In the genomic region with DNA sequence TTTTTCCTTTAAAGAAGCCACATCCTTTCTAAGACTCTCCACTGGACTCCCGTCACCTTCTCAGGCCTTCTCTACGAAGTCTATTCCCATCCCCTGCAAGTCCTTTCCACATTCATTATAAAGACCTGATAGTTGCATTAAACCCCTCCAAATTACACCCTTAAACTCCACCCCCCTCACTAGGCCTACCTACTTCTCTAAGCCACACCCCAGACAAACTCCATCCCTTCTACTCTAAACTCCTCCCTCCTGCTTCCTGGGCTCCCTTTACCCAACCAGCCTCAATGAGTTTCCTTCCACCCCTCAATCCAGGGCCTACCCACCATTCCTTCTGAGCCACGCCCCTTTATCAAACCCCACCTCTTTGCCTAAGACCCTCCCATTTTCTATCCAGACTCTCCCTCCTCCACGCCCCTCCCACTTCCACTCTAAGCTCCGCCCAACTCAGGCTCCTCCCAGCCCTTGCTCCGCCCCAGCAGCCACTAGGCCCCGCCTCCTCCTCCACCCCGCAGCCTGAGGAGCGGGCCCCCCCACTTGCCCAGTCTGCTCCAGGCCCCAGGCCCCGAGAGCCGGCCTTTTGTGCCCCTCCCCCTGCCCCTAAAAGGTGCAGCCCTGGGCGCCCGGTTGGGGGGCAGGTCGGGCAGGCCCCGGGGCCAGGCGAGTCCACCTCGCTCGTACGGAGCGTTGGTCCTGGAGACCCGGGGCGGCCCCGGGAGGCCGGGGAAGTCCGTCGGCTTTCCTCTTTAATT, we compare ENCODE assay signal across 1 cellular context.
TF ChIP-seq lines count a peak whose summit lies in the region.

No MANE protein-coding gene starts in this region.

TF ChIP-seq in neural cell, 6 proteins besides CTCF, POLR2A, EP300 and RAD21 (continued from another document):
- TF ChIP-seq, protein P1, sequence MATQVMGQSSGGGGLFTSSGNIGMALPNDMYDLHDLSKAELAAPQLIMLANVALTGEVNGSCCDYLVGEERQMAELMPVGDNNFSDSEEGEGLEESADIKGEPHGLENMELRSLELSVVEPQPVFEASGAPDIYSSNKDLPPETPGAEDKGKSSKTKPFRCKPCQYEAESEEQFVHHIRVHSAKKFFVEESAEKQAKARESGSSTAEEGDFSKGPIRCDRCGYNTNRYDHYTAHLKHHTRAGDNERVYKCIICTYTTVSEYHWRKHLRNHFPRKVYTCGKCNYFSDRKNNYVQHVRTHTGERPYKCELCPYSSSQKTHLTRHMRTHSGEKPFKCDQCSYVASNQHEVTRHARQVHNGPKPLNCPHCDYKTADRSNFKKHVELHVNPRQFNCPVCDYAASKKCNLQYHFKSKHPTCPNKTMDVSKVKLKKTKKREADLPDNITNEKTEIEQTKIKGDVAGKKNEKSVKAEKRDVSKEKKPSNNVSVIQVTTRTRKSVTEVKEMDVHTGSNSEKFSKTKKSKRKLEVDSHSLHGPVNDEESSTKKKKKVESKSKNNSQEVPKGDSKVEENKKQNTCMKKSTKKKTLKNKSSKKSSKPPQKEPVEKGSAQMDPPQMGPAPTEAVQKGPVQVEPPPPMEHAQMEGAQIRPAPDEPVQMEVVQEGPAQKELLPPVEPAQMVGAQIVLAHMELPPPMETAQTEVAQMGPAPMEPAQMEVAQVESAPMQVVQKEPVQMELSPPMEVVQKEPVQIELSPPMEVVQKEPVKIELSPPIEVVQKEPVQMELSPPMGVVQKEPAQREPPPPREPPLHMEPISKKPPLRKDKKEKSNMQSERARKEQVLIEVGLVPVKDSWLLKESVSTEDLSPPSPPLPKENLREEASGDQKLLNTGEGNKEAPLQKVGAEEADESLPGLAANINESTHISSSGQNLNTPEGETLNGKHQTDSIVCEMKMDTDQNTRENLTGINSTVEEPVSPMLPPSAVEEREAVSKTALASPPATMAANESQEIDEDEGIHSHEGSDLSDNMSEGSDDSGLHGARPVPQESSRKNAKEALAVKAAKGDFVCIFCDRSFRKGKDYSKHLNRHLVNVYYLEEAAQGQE (IDR thresholded peaks at IDR 0.05; ENCODE audit: borderline replicate concordance): no peak
- no peak for TF ChIP-seq POLR2AphosphoS5 (IDR thresholded peaks at IDR 0.05)
